9 cellular contexts compared by ENCODE assay signal in genomic region chr11:61950035-61950547, GRCh38. TPM values are rescaled to one million over a fixed set of nuclear protein-coding genes. Genes with fewer than 3 reads are reported as not detected.
DNase-seq lines count a peak whose midpoint lies in the region; ATAC-seq and TF ChIP-seq lines count a peak whose summit lies in the region.
"Had no signal": no experiment of that assay in that cellular context is flagged by ENCODE, and none has a peak within 500 bp of the region (broad histone marks: within the 10 kb centered on the region; RNA-seq: fewer than 3 reads in every experiment).

BEST1 (plus strand) TSS chr11:61950351; CDS start chr11:61951807, 1,456 bp downstream.

- H4K8ac ChIP-seq in neuronal stem cell (ENCODE audit: low read depth, low read length): no peak within 1 kb of the TSS

- H3K18ac ChIP-seq in neuronal stem cell (ENCODE audit: low read length): no peak within 1 kb of the TSS

- H2BK15ac ChIP-seq in neuronal stem cell (ENCODE audit: low read length): no peak within 1 kb of the TSS

- H3K9me3 ChIP-seq in duodenal mucosa (ENCODE audit: control insufficient read depth in 1 of 2, low read length in 2 of 2) (no peaks in the 10 kb centered on the region), neuronal stem cell (replicated peaks in 1 of 2; ENCODE audit: control insufficient read depth in 2 of 2, insufficient read depth in 1 of 2, low read depth in 1 of 2, low read length in 2 of 2) (no peaks in the 10 kb centered on the region), upper lobe of left lung (no peaks in the 10 kb centered on the region)

- H3K27me3 ChIP-seq in ACC112 (ENCODE audit: insufficient read depth, low read length): no peaks in the 10 kb centered on the region
- H3K27me3 ChIP-seq in KMS-11 (ENCODE audit: insufficient read depth, low read depth): no peaks in the 10 kb centered on the region
- peaks cover 0 to 4% of the 10 kb centered on the region in 2 donors for H3K27me3 ChIP-seq in duodenal mucosa (ENCODE audit: control insufficient read depth in 1 of 2, insufficient read depth in 2 of 2, low read length in 2 of 2)
- peaks cover under 1 to 11% (median 9%) of the 10 kb centered on the region in 3 experiments for H3K27me3 ChIP-seq in neuronal stem cell (ENCODE audit: control insufficient read depth in 3 of 3, insufficient read depth in 3 of 3, low read depth in 1 of 3, low read length in 3 of 3)
- peaks cover 0 to under 1% (median 0%) of the 10 kb centered on the region in 4 donors for H3K27me3 ChIP-seq in upper lobe of left lung

- H3K79me2 ChIP-seq in ACC112 (ENCODE audit: control insufficient read depth, insufficient read depth, low read length, unreplicated experiment): no peaks in the 10 kb centered on the region
- no peaks in the 10 kb centered on the region for H3K79me2 ChIP-seq in KMS-11 (ENCODE audit: insufficient read depth, low read depth)

- H3K4me3 ChIP-seq in ACC112 (ENCODE audit: low read depth, low read length) (no peak within 1 kb of the TSS), KMS-11 (IDR thresholded peaks at IDR 0.05; ENCODE audit: insufficient read depth, low read depth, low read length) (no peak within 1 kb of the TSS), duodenal mucosa (ENCODE audit: low read depth in 1 of 2, low read length in 2 of 2) (no peak within 1 kb of the TSS), neuronal stem cell (ENCODE audit: low read length in 2 of 2) (no peak within 1 kb of the TSS), upper lobe of left lung (no peak within 1 kb of the TSS)

- ATAC-seq in upper lobe of left lung (ENCODE audit: low FRiP score in 2 of 2): no peak
- no peak for ATAC-seq in GM21528 (IDR thresholded peaks at IDR 0.05; ENCODE audit: low FRiP score, unreplicated experiment)

- TF ChIP-seq CTCF in KMS-11 (conservative IDR thresholded peaks at IDR 0.05; ENCODE audit: low read depth, low read length): no peak
- no peak for TF ChIP-seq CTCF in upper lobe of left lung (IDR thresholded peaks at IDR 0.05)

- H3K14ac ChIP-seq in neuronal stem cell (ENCODE audit: low read length): no peak within 1 kb of the TSS

- TF ChIP-seq EP300 in upper lobe of left lung (IDR thresholded peaks at IDR 0.05): no peak

- H3K4me1 ChIP-seq in ACC112 (ENCODE audit: control insufficient read depth, insufficient read depth, low read length, unreplicated experiment) (peaks cover 26% of the 10 kb centered on the region), KMS-11 (ENCODE audit: low read depth, poor library complexity, severe bottlenecking) (peaks cover 32% of the 10 kb centered on the region), duodenal mucosa (ENCODE audit: control insufficient read depth in 1 of 2, insufficient read depth in 2 of 2, low read length in 2 of 2) (peaks cover 0 to 10% of the 10 kb centered on the region in 2 donors), neuronal stem cell (ENCODE audit: control insufficient read depth in 2 of 2, insufficient read depth in 1 of 2, low read depth in 1 of 2, low read length in 2 of 2) (peaks cover 6 to 7% of the 10 kb centered on the region in 2 donors), upper lobe of left lung (peaks cover 12 to 15% (median 13%) of the 10 kb centered on the region in 4 donors)

- no peak within 1 kb of the TSS for H3K4ac ChIP-seq in neuronal stem cell (ENCODE audit: low read length)

- TF ChIP-seq POLR2A in upper lobe of left lung (IDR thresholded peaks at IDR 0.05): no peak

- peak within 1 kb of the TSS; percentile 34 for H3K4me2 ChIP-seq in KMS-11
- H3K4me2 ChIP-seq in neuronal stem cell (ENCODE audit: insufficient read depth, low read length, poor library complexity, severe bottlenecking): no peak within 1 kb of the TSS

- H2AK5ac ChIP-seq in neuronal stem cell (ENCODE audit: low read depth, low read length): no peak within 1 kb of the TSS

- H3K27ac ChIP-seq in ACC112 (ENCODE audit: low read depth, low read length): peak within 1 kb of the TSS; percentile 43
- peak within 1 kb of the TSS; percentile 32 for H3K27ac ChIP-seq in KMS-11
- H3K27ac ChIP-seq in duodenal mucosa (ENCODE audit: low read depth, low read length): peak within 1 kb of the TSS; percentile 32
- H3K27ac ChIP-seq in neuronal stem cell (replicated peaks; ENCODE audit: low read length): no peak within 1 kb of the TSS
- H3K27ac ChIP-seq in upper lobe of left lung: peak within 1 kb of the TSS in 1 of 4 donors; percentile 42

- no peaks in the 10 kb centered on the region for H3K36me3 ChIP-seq in ACC112 (ENCODE audit: insufficient read depth, low read length)
- no peaks in the 10 kb centered on the region for H3K36me3 ChIP-seq in KMS-11 (ENCODE audit: insufficient read depth)
- H3K36me3 ChIP-seq in duodenal mucosa (ENCODE audit: control insufficient read depth in 1 of 2, insufficient read depth in 2 of 2, low read length in 2 of 2): no peaks in the 10 kb centered on the region
- no peaks in the 10 kb centered on the region for H3K36me3 ChIP-seq in neuronal stem cell (replicated peaks in 1 of 2; ENCODE audit: control insufficient read depth in 2 of 2, insufficient read depth in 2 of 2, low read length in 2 of 2)
- no peaks in the 10 kb centered on the region for H3K36me3 ChIP-seq in upper lobe of left lung

- H2AFZ ChIP-seq in ACC112 (ENCODE audit: low read length, unreplicated experiment) (peak within 1 kb of the TSS; percentile 28), KMS-11 (ENCODE audit: low read depth) (peak within 1 kb of the TSS; percentile 64), neuronal stem cell (ENCODE audit: low read length) (peak within 1 kb of the TSS; percentile 47)

- H2BK12ac ChIP-seq in neuronal stem cell (ENCODE audit: low read length): no peak within 1 kb of the TSS

- DNase-seq in neuronal stem cell (ENCODE audit: low spot score) (no peak), upper lobe of left lung (no peak), HUDEP-2 (lab: John Stamatoyannopoulos, UW; ENCODE audit: unreplicated experiment in 76 of 76) (no peak), COLO668 (lab: John Stamatoyannopoulos, UW; ENCODE audit: unreplicated experiment) (no peak)
- DNase-seq: activated CD4-positive, alpha-beta T cell treated with anti-CD3 and anti-CD28 coated beads, Interleukin-2, amount 50 U/mL, for 48 hours had no signal

- no peaks in the 10 kb centered on the region for H3K79me1 ChIP-seq in neuronal stem cell (ENCODE audit: low read depth, low read length)

- no CpG with 5 or more reads among the region's 8 CpGs for WGBS in neuronal stem cell (ENCODE audit: extremely low coverage in 2 of 2, insufficient read length in 2 of 2, insufficient replicate concordance in 1 of 2), 2 donors
- 86% methylated on average over 6 of the region's 8 CpGs; no CpG with 5 or more reads in 1 of the 2 donors for WGBS in upper lobe of left lung, 2 donors

- H4K20me1 ChIP-seq in KMS-11 (ENCODE audit: insufficient read depth): no peaks in the 10 kb centered on the region

- no peak within 1 kb of the TSS for H3K23ac ChIP-seq in neuronal stem cell (ENCODE audit: low read depth, low read length, poor library complexity)

- no peak within 1 kb of the TSS for H2BK5ac ChIP-seq in neuronal stem cell (ENCODE audit: low read length)

- H2BK120ac ChIP-seq in neuronal stem cell (ENCODE audit: low read depth, low read length): no peak within 1 kb of the TSS

- H3K9ac ChIP-seq in KMS-11 (no peak within 1 kb of the TSS), duodenal mucosa (ENCODE audit: low read depth in 1 of 2, low read length in 2 of 2) (peak within 1 kb of the TSS in 1 of 2 donors; percentile 43), neuronal stem cell (ENCODE audit: low read depth, low read length, poor library complexity) (no peak within 1 kb of the TSS)

- no peak within 1 kb of the TSS for H4K91ac ChIP-seq in neuronal stem cell (ENCODE audit: low read depth, low read length, poor library complexity)

RNA-seq across cellular contexts. Expression of gene BEST1, which starts in this region (rescaled TPM):
- 0.11 TPM for polyA plus RNA-seq in neuronal stem cell (2013, experiment 1 of 2)
- 0.10 TPM for polyA plus RNA-seq in neuronal stem cell (2013, experiment 2 of 2)
- 10 to 100 TPM in 3 of 6 donors, 1 to 10 TPM in 3; 6.5 to 18.9 (median 10.4) TPM for total RNA-seq in upper lobe of left lung
